In the genomic region with DNA sequence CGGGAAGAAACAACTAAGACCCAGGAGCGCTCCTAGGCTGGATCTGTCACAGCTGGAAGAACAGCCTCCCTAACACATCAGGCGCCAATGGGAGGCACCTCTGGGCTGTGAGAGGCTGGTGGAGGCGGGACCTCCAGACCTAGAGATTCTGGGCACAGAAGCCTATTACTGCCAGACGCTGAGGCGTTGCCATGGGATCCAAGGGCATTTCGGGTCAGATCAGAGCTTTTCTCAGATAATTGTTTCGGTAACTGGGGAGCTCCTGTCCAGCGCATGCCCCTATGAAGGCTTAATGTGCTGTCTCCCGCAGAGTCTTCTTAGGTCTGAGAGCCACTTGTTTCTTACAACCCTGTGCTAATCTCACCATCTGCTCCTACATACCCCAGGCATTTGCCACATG, we compare ENCODE assay signal across 16 cellular contexts.
DNase-seq lines count a peak whose midpoint lies in the region; ATAC-seq and TF ChIP-seq lines count a peak whose summit lies in the region.
"Had no signal": no experiment of that assay in that cellular context is flagged by ENCODE, and none has a peak within 500 bp of the region (broad histone marks: within the 10 kb centered on the region; RNA-seq: fewer than 3 reads in every experiment).

No MANE protein-coding gene starts in this region.

- H3K4me2 ChIP-seq in mammary epithelial cell (ENCODE audit: insufficient read depth, low read depth, low read length): no peak overlapping the region
- H3K4me2 ChIP-seq in SK-N-SH: no peak overlapping the region
- H3K4me2 ChIP-seq: BLaER1 had no signal

- H3K4me1 ChIP-seq in mammary epithelial cell (ENCODE audit: insufficient read depth, low read length) (no peaks in the 10 kb centered on the region), SK-N-SH (ENCODE audit: control insufficient read depth in 1 of 2, insufficient read depth in 2 of 2, low read depth in 1 of 2, low read length in 1 of 2) (no peaks in the 10 kb centered on the region; a peak in 1 of 4 replicates), aorta (ENCODE audit: control insufficient read depth in 1 of 2, insufficient read depth in 2 of 2, low read length in 2 of 2) (no peaks in the 10 kb centered on the region)
- H3K4me1 ChIP-seq: BLaER1 had no signal

- H3K4me3 ChIP-seq in mammary epithelial cell (replicated peaks in 1 of 3; ENCODE audit: insufficient read depth in 1 of 3, low read depth in 2 of 3, low read length in 3 of 3) (no peak overlapping the region), SK-N-SH (ENCODE audit: low read depth in 2 of 2, low read length in 1 of 2) (no peak overlapping the region), aorta (ENCODE audit: low read length in 2 of 2) (no peak overlapping the region)
- H3K4me3 ChIP-seq: BLaER1, GM12878 had no signal

- no peaks in the 10 kb centered on the region for H3K9me2 ChIP-seq in SK-N-SH

- H3K27me3 ChIP-seq in mammary epithelial cell (ENCODE audit: insufficient read depth, low read length) (no peaks in the 10 kb centered on the region), SK-N-SH (ENCODE audit: insufficient read depth) (no peaks in the 10 kb centered on the region), aorta (ENCODE audit: control insufficient read depth in 1 of 2, insufficient read depth in 2 of 2, low read length in 1 of 2) (no peaks in the 10 kb centered on the region)
- H3K27me3 ChIP-seq: BLaER1 had no signal

- CTCF ChIA-PET in mammary epithelial cell (lab: Charles Lee; ENCODE audit: low non-redundant PET): no interaction called here
- CTCF ChIA-PET in SK-N-SH (lab: Yijun Ruan, JAX): no interaction called here

- H3K36me3 ChIP-seq in mammary epithelial cell (ENCODE audit: insufficient read depth, low read length) (no peaks in the 10 kb centered on the region), SK-N-SH (replicated peaks in 1 of 2; ENCODE audit: control insufficient read depth in 1 of 2, insufficient read depth in 2 of 2, low read length in 1 of 2) (no peaks in the 10 kb centered on the region), aorta (ENCODE audit: control insufficient read depth in 1 of 2, insufficient read depth in 2 of 2, low read length in 1 of 2) (no peaks in the 10 kb centered on the region)
- H3K36me3 ChIP-seq: BLaER1 had no signal

- no peak overlapping the region for H3K27ac ChIP-seq in mammary epithelial cell (ENCODE audit: insufficient read depth, low read depth, low read length)
- no peak overlapping the region for H3K27ac ChIP-seq in SK-N-SH (ENCODE audit: low read depth in 2 of 2, low read length in 1 of 2)
- H3K27ac ChIP-seq in aorta (ENCODE audit: low read depth in 1 of 2, low read length in 2 of 2): no peak overlapping the region
- H3K27ac ChIP-seq: BLaER1 had no signal

- H3K9me3 ChIP-seq in mammary epithelial cell (replicated peaks; ENCODE audit: insufficient read depth, low read length) (peaks cover 9% of the 10 kb centered on the region), SK-N-SH (0 out of 2 replicates have a peak, but pooled peaks cover 3% of the 10 kb centered on the region), aorta (ENCODE audit: control insufficient read depth, low read length) (no peaks in the 10 kb centered on the region)
- H3K9me3 ChIP-seq: BLaER1 had no signal

- dilution Hi-C loops in mammary epithelial cell (cut with HindIII; ENCODE audit: low sequenced_read_pairs): no loop called here

- POLR2A ChIA-PET in SK-N-SH (lab: Yijun Ruan, JAX): no interaction called here

- H2AFZ ChIP-seq in mammary epithelial cell (ENCODE audit: low read depth, low read length) (no peak overlapping the region), SK-N-SH (ENCODE audit: low read depth) (no peak overlapping the region)

- 73% methylated on average over 8 of the region's 10 CpGs for WGBS in mammary epithelial cell (ENCODE audit: low coverage, missing lambda C conversion rate)
- WGBS in SK-N-SH (ENCODE audit: low lambda C conversion rate): 6% methylated on average over 10 of the region's 10 CpGs
- 84% methylated on average over 10 of the region's 10 CpGs for WGBS in aorta, 2 donors

- H3K9ac ChIP-seq in mammary epithelial cell (ENCODE audit: insufficient read depth, low read length): no peak overlapping the region
- H3K9ac ChIP-seq in SK-N-SH: no peak overlapping the region
- H3K9ac ChIP-seq: BLaER1 had no signal

- no peak for ATAC-seq in aorta (ENCODE audit: low FRiP score)
- ATAC-seq: GM12878 had no signal

- no peaks in the 10 kb centered on the region for H4K20me1 ChIP-seq in mammary epithelial cell (ENCODE audit: insufficient read depth, low read length)
- no peaks in the 10 kb centered on the region for H4K20me1 ChIP-seq in SK-N-SH (ENCODE audit: insufficient read depth)
- H4K20me1 ChIP-seq: BLaER1 had no signal

- intact Hi-C loops in mammary epithelial cell (cut with micrococcal nuclease): no loop called here
- intact Hi-C loops in aorta (cut with DNase I): no loop called here

- TF ChIP-seq CTCF in mammary epithelial cell (conservative IDR thresholded peaks at IDR 0.05 in 1 of 2, IDR thresholded peaks at IDR 0.05 in 1 of 2; ENCODE audit: extremely low read depth in 1 of 2, insufficient read depth in 1 of 2, low read depth in 1 of 2, low read length in 2 of 2) (no peak), SK-N-SH (IDR thresholded peaks at IDR 0.05) (no peak)

- no peak for TF ChIP-seq RAD21 in SK-N-SH (IDR thresholded peaks at IDR 0.05; ENCODE audit: low read length)

- in situ Hi-C loops in mammary epithelial cell (cut with MboI; ENCODE audit: low sequenced_read_pairs in 2 of 2): no loop called here

- DNase-seq in NCI-H1417 (lab: John Stamatoyannopoulos, UW) (peak in 2 of 3 experiments; percentile 22 to 69), NCI-H1417 treated with DMSO at 0.1 percent for 48 hours (lab: John Stamatoyannopoulos, UW) (no peak), DMS 273 treated with DMSO at 0.1 percent for 48 hours (lab: John Stamatoyannopoulos, UW) (peak; percentile 44), NCI-H2227 treated with DMSO at 0.1 percent for 48 hours (lab: John Stamatoyannopoulos, UW) (peak; percentile 79), NCI-H82 treated with DMSO at 0.1 percent for 48 hours (lab: John Stamatoyannopoulos, UW; ENCODE audit: unreplicated experiment) (peak; percentile 42), mammary epithelial cell (no peak), SK-N-SH (no peak), aorta (no peak)
- DNase-seq: 8988T; CD4-positive, alpha-beta memory T cell; DMS53; DND-41; EL; H9 had no signal

- BruUV-seq in mammary epithelial cell (replicated peaks; lab: Mats Ljungman, UMichigan): no TSS peak

- no peaks in the 10 kb centered on the region for H3K79me2 ChIP-seq in mammary epithelial cell (ENCODE audit: insufficient read depth, low read length)
- H3K79me2 ChIP-seq in SK-N-SH (ENCODE audit: insufficient read depth): no peaks in the 10 kb centered on the region

- no peak for TF ChIP-seq EP300 in SK-N-SH (IDR thresholded peaks at IDR 0.05; ENCODE audit: borderline replicate concordance in 1 of 2, low read depth in 1 of 2, low read length in 1 of 2)

- no peaks in the 10 kb centered on the region for H3F3A ChIP-seq in SK-N-SH (replicated peaks; ENCODE audit: insufficient read depth)

TF ChIP-seq in SK-N-SH, 30 proteins besides CTCF, POLR2A, EP300 and RAD21:
- no peak for TF ChIP-seq JUND (IDR thresholded peaks at IDR 0.05)
- TF ChIP-seq, protein P1, sequence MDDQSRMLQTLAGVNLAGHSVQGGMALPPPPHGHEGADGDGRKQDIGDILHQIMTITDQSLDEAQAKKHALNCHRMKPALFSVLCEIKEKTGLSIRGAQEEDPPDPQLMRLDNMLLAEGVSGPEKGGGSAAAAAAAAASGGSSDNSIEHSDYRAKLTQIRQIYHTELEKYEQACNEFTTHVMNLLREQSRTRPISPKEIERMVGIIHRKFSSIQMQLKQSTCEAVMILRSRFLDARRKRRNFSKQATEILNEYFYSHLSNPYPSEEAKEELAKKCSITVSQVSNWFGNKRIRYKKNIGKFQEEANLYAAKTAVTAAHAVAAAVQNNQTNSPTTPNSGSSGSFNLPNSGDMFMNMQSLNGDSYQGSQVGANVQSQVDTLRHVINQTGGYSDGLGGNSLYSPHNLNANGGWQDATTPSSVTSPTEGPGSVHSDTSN (IDR thresholded peaks at IDR 0.05): no peak
- TF ChIP-seq POLR2AphosphoS5 (IDR thresholded peaks at IDR 0.05; ENCODE audit: low read depth, low read length): no peak
- no peak for TF ChIP-seq TEAD4 (IDR thresholded peaks at IDR 0.05; ENCODE audit: borderline replicate concordance, insufficient read depth)
- no peak for TF ChIP-seq MEF2A (IDR thresholded peaks at IDR 0.05; ENCODE audit: borderline replicate concordance, low read depth)
- TF ChIP-seq, protein P2, sequence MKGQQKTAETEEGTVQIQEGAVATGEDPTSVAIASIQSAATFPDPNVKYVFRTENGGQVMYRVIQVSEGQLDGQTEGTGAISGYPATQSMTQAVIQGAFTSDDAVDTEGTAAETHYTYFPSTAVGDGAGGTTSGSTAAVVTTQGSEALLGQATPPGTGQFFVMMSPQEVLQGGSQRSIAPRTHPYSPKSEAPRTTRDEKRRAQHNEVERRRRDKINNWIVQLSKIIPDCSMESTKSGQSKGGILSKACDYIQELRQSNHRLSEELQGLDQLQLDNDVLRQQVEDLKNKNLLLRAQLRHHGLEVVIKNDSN (IDR thresholded peaks at IDR 0.05; ENCODE audit: borderline replicate concordance, low read depth): no peak
- TF ChIP-seq ELF1 (IDR thresholded peaks at IDR 0.05): no peak
- TF ChIP-seq, protein P3, sequence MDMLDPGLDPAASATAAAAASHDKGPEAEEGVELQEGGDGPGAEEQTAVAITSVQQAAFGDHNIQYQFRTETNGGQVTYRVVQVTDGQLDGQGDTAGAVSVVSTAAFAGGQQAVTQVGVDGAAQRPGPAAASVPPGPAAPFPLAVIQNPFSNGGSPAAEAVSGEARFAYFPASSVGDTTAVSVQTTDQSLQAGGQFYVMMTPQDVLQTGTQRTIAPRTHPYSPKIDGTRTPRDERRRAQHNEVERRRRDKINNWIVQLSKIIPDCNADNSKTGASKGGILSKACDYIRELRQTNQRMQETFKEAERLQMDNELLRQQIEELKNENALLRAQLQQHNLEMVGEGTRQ (IDR thresholded peaks at IDR 0.05; ENCODE audit: borderline replicate concordance, low read depth, low read length): no peak
- no peak for TF ChIP-seq GATA2 (CRISPR knock-in tag; IDR thresholded peaks at IDR 0.05)
- no peak for TF ChIP-seq MXI1 (IDR thresholded peaks at IDR 0.05; ENCODE audit: low read depth, low read length)
- TF ChIP-seq, protein P4, sequence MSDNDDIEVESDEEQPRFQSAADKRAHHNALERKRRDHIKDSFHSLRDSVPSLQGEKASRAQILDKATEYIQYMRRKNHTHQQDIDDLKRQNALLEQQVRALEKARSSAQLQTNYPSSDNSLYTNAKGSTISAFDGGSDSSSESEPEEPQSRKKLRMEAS (IDR thresholded peaks at IDR 0.05; ENCODE audit: low read depth): no peak
- TF ChIP-seq CHD2 (IDR thresholded peaks at IDR 0.05; ENCODE audit: low read length, partially characterized antibody): no peak
- no peak for TF ChIP-seq TCF12 (IDR thresholded peaks at IDR 0.05)
- TF ChIP-seq RCOR1 (IDR thresholded peaks at IDR 0.05; ENCODE audit: low read length): no peak

Comparison
In these comparisons a context has a peak if more than half of its experiments do, and no peak if none do; other contexts are left out.
1. DNase-seq: peak in NCI-H1417 (2 of 3), DMS 273 treated with DMSO at 0.1 percent for 48 hours (single experiment), NCI-H2227 treated with DMSO at 0.1 percent for 48 hours (single experiment) and NCI-H82 treated with DMSO at 0.1 percent for 48 hours (single experiment); none in NCI-H1417 treated with DMSO at 0.1 percent for 48 hours (single experiment), mammary epithelial cell (single experiment), SK-N-SH (single experiment) and aorta (0 of 2).